Comparison of ENCODE assay signal across 15 cellular contexts in genomic region chr9:101018391-101018990, GRCh38. TPM values are rescaled to one million over a fixed set of nuclear protein-coding genes. Genes with fewer than 3 reads are reported as not detected.
"Had no signal": no experiment of that assay in that cellular context is flagged by ENCODE, and none has a peak within 500 bp of the region (broad histone marks: within the 10 kb centered on the region; RNA-seq: fewer than 3 reads in every experiment).

No MANE protein-coding gene starts in this region.

- H3K27ac Mint-ChIP-seq: activated T-helper 2 cell treated with anti-CD3 and anti-CD28 coated beads, Interferon-gamma antibody, Interleukin-2, Interleukin-4, amounts not matched to agents 10 μg/mL and 5 μg/mL and 100 μg/mL, durations not matched to agents 14 hours and 24 hours and 36 hours; dendritic cell treated with granulocyte-macrophage colony-stimulating factor and Interleukin-4, amounts not matched to agents 40 ng/mL and 50 ng/mL, for 4 days; natural killer cell; progenitor cell of endocrine pancreas had no signal

- H3K4me1 Mint-ChIP-seq: natural killer cell had no signal

- H3K27ac ChIP-seq: brain microvascular endothelial cell, right lobe of liver, spleen had no signal

- H3K4me3 Mint-ChIP-seq: dendritic cell treated with granulocyte-macrophage colony-stimulating factor and Interleukin-4, amounts not matched to agents 40 ng/mL and 50 ng/mL, for 4 days; natural killer cell had no signal

- H3K27me3 ChIP-seq: brain microvascular endothelial cell, right lobe of liver, spleen had no signal

- H3K9me3 ChIP-seq: right lobe of liver, spleen had no signal

- H3K9me3 Mint-ChIP-seq: activated T-helper 2 cell treated with anti-CD3 and anti-CD28 coated beads, Interferon-gamma antibody, Interleukin-2, Interleukin-4, amounts not matched to agents 10 μg/mL and 5 μg/mL and 100 μg/mL, durations not matched to agents 14 hours and 24 hours and 36 hours; dendritic cell treated with granulocyte-macrophage colony-stimulating factor and Interleukin-4, amounts not matched to agents 40 ng/mL and 50 ng/mL, for 4 days had no signal

- DNase-seq: activated naive CD4-positive, alpha-beta T cell treated with anti-CD3 and anti-CD28 coated beads, Interleukin-2, amount 50 U/mL, for 16 hours; amniotic stem cell; brain microvascular endothelial cell; cerebellar nuclear complex; natural killer cell; right lobe of liver; spleen; stimulated activated CD4-positive, alpha-beta T cell treated with anti-CD3 and anti-CD28 coated beads, Interleukin-1b, Interleukin-23, amount 100 ng/mL, for 48 hours; stimulated activated naive CD4-positive, alpha-beta T cell; T-helper 2 cell; trophoblast cell had no signal

- H3K4me3 ChIP-seq: lung, right lobe of liver, spleen had no signal

- H3K27me3 Mint-ChIP-seq: dendritic cell treated with granulocyte-macrophage colony-stimulating factor and Interleukin-4, amounts not matched to agents 40 ng/mL and 50 ng/mL, for 4 days had no signal

- H3K36me3 ChIP-seq: brain microvascular endothelial cell, right lobe of liver, spleen had no signal

RNA-seq across cellular contexts. Expression of gene PLPPR1, which starts 10.0 kb away (rescaled TPM):
- total RNA-seq: activated T-helper 2 cell treated with anti-CD3 and anti-CD28 coated beads, Interferon-gamma antibody, Interleukin-2, Interleukin-4, amounts not matched to agents 10 μg/mL and 5 μg/mL and 100 μg/mL, durations not matched to agents 14 hours and 24 hours and 36 hours; natural killer cell; spleen had no signal
- polyA plus RNA-seq: spleen had no signal
